8 cellular contexts compared by ENCODE assay signal in genomic region chr16:20806168-20807050, GRCh38.
A peak's percentile ranks its signal among the peaks of the same experiment; 100 is the strongest.
DNase-seq lines count a peak whose midpoint lies in the region; ATAC-seq and TF ChIP-seq lines count a peak whose summit lies in the region.

A gene with protein sequence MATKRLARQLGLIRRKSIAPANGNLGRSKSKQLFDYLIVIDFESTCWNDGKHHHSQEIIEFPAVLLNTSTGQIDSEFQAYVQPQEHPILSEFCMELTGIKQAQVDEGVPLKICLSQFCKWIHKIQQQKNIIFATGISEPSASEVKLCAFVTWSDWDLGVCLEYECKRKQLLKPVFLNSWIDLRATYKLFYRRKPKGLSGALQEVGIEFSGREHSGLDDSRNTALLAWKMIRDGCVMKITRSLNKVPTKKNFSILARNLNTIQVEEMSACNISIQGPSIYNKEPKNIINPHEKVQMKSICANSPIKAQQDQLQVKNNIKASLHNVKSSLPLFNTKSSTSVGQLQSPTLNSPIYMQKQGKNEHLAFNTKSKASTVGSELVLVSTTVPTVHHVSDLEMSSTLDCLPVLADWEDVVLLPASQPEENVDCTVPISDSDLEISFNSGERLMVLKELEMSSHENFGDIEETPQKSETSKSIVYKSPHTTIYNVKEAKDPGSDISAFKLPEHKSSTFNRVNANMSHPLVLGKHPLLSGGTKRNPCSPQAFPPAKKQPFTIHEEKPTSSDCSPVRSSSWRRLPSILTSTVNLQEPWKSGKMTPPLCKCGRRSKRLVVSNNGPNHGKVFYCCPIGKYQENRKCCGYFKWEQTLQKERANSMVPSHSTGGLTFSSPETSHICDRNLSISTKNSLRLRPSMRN (minus strand): TSS chr16:20806472. CDS start chr16:20806430, 42 bp downstream.
TSS of gene REXO5 (plus strand) at chr16:20806527. CDS start at chr16:20806954, 427 bp downstream.

- H3K36me3 Mint-ChIP-seq in central memory CD8-positive, alpha-beta T cell (ENCODE audit: insufficient read depth), result peaks cover 12% of the 10 kb centered on the region

- TF ChIP-seq POLR2A in GM18951 (IDR thresholded peaks at IDR 0.05; ENCODE audit: extremely low read depth, insufficient read depth, insufficient read length), result peak; percentile 83

- H3K4me3 ChIP-seq in AG09309 (ENCODE audit: control insufficient read depth, low read depth, low read length), result peak within 1 kb of the TSS; percentile 82

- ATAC-seq in HG03196 (IDR thresholded peaks at IDR 0.05; ENCODE audit: unreplicated experiment), result peak; percentile 78
- ATAC-seq in central memory CD8-positive, alpha-beta T cell (replicated peaks; ENCODE audit: extremely low read depth, poor library complexity, severe bottlenecking), result peak; percentile 86

- H3K27me3 Mint-ChIP-seq in central memory CD8-positive, alpha-beta T cell, result no peaks in the 10 kb centered on the region

- H3K27ac Mint-ChIP-seq in central memory CD8-positive, alpha-beta T cell (ENCODE audit: low read depth), result peak within 1 kb of the TSS; percentile 97

- in situ Hi-C loops in GM18951 (cut with MboI; ENCODE audit: low sequenced_read_pairs, unreplicated experiment), result no loop called here

- TF ChIP-seq CTCF in AG09309 (IDR thresholded peaks at IDR 0.05; ENCODE audit: control insufficient read depth, insufficient read depth, low read depth, low read length, missing control alignments), result peak; percentile 74

- no peaks in the 10 kb centered on the region for H3K9me3 Mint-ChIP-seq in central memory CD8-positive, alpha-beta T cell

- DNase-seq in AG09309 (ENCODE audit: low read depth) (peak; percentile 61), NCI-H345 (lab: John Stamatoyannopoulos, UW) (peak; percentile 97), islet precursor cell (peak; percentile 98)
- DNase-seq in activated CD4-positive, CD25-positive, alpha-beta regulatory T cell treated with anti-CD3 and anti-CD28 coated beads, Interleukin-2, amount 50 U/mL, for 16 hours (ENCODE audit: low read depth, low spot score), result peak; percentile 52
- DNase-seq in central memory CD8-positive, alpha-beta T cell (ENCODE audit: low spot score in 2 of 2), result peak; percentile 53 to 56
- DNase-seq in stimulated activated CD4-positive, alpha-beta T cell treated with anti-CD3 and anti-CD28 coated beads, Interleukin-12 subunit alpha, Interleukin-12 subunit beta, amount 100 ng/mL, for 4 hours, result peak; percentile 69

- H3K4me1 Mint-ChIP-seq in central memory CD8-positive, alpha-beta T cell, result peaks cover 18% of the 10 kb centered on the region

- peak within 1 kb of the TSS; percentile 99 for H3K4me3 Mint-ChIP-seq in central memory CD8-positive, alpha-beta T cell

Comparison
In these comparisons a context has a peak if more than half of its experiments do, and no peak if none do; other contexts are left out.
1. Peak in every context shown above with its lines: DNase-seq, ATAC-seq and H3K4me3 ChIP-seq.